ENCODE assay signal across 14 cellular contexts in genomic region chr2:45244928-45245327, GRCh38.
A peak's percentile ranks its signal among the peaks of the same experiment; 100 is the strongest.
DNase-seq lines count a peak whose midpoint lies in the region; ATAC-seq and TF ChIP-seq lines count a peak whose summit lies in the region.
"Had no signal": no experiment of that assay in that cellular context is flagged by ENCODE, and none has a peak within 500 bp of the region (broad histone marks: within the 10 kb centered on the region; RNA-seq: fewer than 3 reads in every experiment).

No MANE protein-coding gene starts in this region.

- no peaks in the 10 kb centered on the region for H4K20me1 ChIP-seq in Karpas-422 (ENCODE audit: insufficient read depth, low read depth, low read length)

- no peak overlapping the region for H2BK12ac ChIP-seq in mesenchymal stem cell (ENCODE audit: low read length in 2 of 2)

- H3K79me1 ChIP-seq in mesenchymal stem cell (replicated peaks; ENCODE audit: low read length, poor library complexity, severe bottlenecking): no peaks in the 10 kb centered on the region

- H3K4me3 ChIP-seq in Karpas-422 (ENCODE audit: low read length) (no peak overlapping the region), mesenchymal stem cell (ENCODE audit: insufficient read depth in 1 of 2, low read depth in 1 of 2, low read length in 2 of 2) (no peak overlapping the region), heart left ventricle (no peak overlapping the region)
- H3K4me3 ChIP-seq: A549 had no signal

- no peaks in the 10 kb centered on the region for H3K36me3 ChIP-seq in Karpas-422 (ENCODE audit: insufficient read depth, low read length)
- no peaks in the 10 kb centered on the region for H3K36me3 ChIP-seq in mesenchymal stem cell (ENCODE audit: control insufficient read depth in 1 of 2, insufficient read depth in 2 of 2, low read depth in 1 of 2, low read length in 2 of 2)
- no peaks in the 10 kb centered on the region for H3K36me3 ChIP-seq in heart left ventricle
- H3K36me3 ChIP-seq: BE2C had no signal

- H2BK5ac ChIP-seq in mesenchymal stem cell (ENCODE audit: low read depth, low read length, poor library complexity, severe bottlenecking): no peak overlapping the region

- no peaks in the 10 kb centered on the region for H3K79me2 ChIP-seq in Karpas-422 (ENCODE audit: low read length)

- H2AK5ac ChIP-seq in mesenchymal stem cell (ENCODE audit: low read length, severe bottlenecking): no peak overlapping the region

- 43% methylated on average over 2 of the region's 2 CpGs for WGBS in mesenchymal stem cell
- WGBS in heart left ventricle, 4 donors: 78 to 89% (median 81%) methylated on average over 2 of the region's 2 CpGs

- H3K4ac ChIP-seq in mesenchymal stem cell (ENCODE audit: low read depth in 1 of 2, low read length in 2 of 2): no peak overlapping the region

- H3K4me1 ChIP-seq in Karpas-422 (ENCODE audit: low read length) (peaks cover 24% of the 10 kb centered on the region), mesenchymal stem cell (ENCODE audit: control insufficient read depth, insufficient read depth, low read depth, low read length) (peaks cover 5% of the 10 kb centered on the region), heart left ventricle (peaks cover 0 to 27% (median 14%) of the 10 kb centered on the region in 12 donors)

- H3K9ac ChIP-seq in Karpas-422 (ENCODE audit: low read length) (no peak overlapping the region), mesenchymal stem cell (ENCODE audit: low read length) (no peak overlapping the region)

- H3K9me3 ChIP-seq in Karpas-422 (ENCODE audit: low read length) (no peaks in the 10 kb centered on the region), mesenchymal stem cell (ENCODE audit: control insufficient read depth, low read length) (no peaks in the 10 kb centered on the region), heart left ventricle (no peaks in the 10 kb centered on the region)
- H3K9me3 ChIP-seq: A549, BE2C had no signal

- no peak overlapping the region for H3K14ac ChIP-seq in mesenchymal stem cell (ENCODE audit: low read length in 2 of 2)

- TF ChIP-seq POLR2A in heart left ventricle (IDR thresholded peaks at IDR 0.05): no peak

- no peak overlapping the region for H3K27ac ChIP-seq in Karpas-422 (ENCODE audit: low read length)
- no peak overlapping the region for H3K27ac ChIP-seq in mesenchymal stem cell (ENCODE audit: low read length, poor library complexity, severe bottlenecking)
- no peak overlapping the region for H3K27ac ChIP-seq in heart left ventricle
- H3K27ac ChIP-seq: A549, C4-2B had no signal

- no peak for TF ChIP-seq CTCF in heart left ventricle (IDR thresholded peaks at IDR 0.05)

- no peak overlapping the region for H4K91ac ChIP-seq in mesenchymal stem cell (ENCODE audit: low read length)

- ATAC-seq in heart left ventricle (no peak), HG03378 (IDR thresholded peaks at IDR 0.05; ENCODE audit: unreplicated experiment) (no peak)
- ATAC-seq: A549 had no signal

- 0 out of 2 replicates have a peak overlapping the region, but pooled peaks have one; percentile 1 for H2AFZ ChIP-seq in Karpas-422 (ENCODE audit: low read length)
- H2AFZ ChIP-seq in mesenchymal stem cell (ENCODE audit: low read depth, low read length): no peak overlapping the region

- intact Hi-C loops in heart left ventricle (cut with DNase I): no loop called here
- intact Hi-C loops in posterior cingulate gyrus (cut with DNase I): no loop called here

- H3K27me3 ChIP-seq in Karpas-422 (ENCODE audit: low read length) (no peaks in the 10 kb centered on the region), mesenchymal stem cell (ENCODE audit: control insufficient read depth in 1 of 2, insufficient read depth in 1 of 2, low read length in 2 of 2) (no peaks in the 10 kb centered on the region), heart left ventricle (no peaks in the 10 kb centered on the region)
- H3K27me3 ChIP-seq: BE2C had no signal

- H3K4me2 ChIP-seq in Karpas-422 (ENCODE audit: low read depth, low read length, poor library complexity, severe bottlenecking): no peak overlapping the region
- H3K4me2 ChIP-seq in mesenchymal stem cell (ENCODE audit: low read length, poor library complexity, severe bottlenecking): no peak overlapping the region
- H3K4me2 ChIP-seq: A549 had no signal

- H4K8ac ChIP-seq in mesenchymal stem cell (ENCODE audit: low read length): no peak overlapping the region

- H3K23ac ChIP-seq in mesenchymal stem cell (ENCODE audit: low read length in 2 of 2): no peak overlapping the region

- no peak overlapping the region for H2BK120ac ChIP-seq in mesenchymal stem cell (ENCODE audit: low read depth, low read length)

- no peak overlapping the region for H2BK15ac ChIP-seq in mesenchymal stem cell (ENCODE audit: low read depth, poor library complexity, severe bottlenecking)

- H3K18ac ChIP-seq in mesenchymal stem cell (ENCODE audit: low read depth in 1 of 2, low read length in 2 of 2): no peak overlapping the region

- no peaks in the 10 kb centered on the region for H3K9me2 ChIP-seq in Karpas-422 (replicated peaks; ENCODE audit: insufficient read depth, low read length)

- DNase-seq in Karpas-422 (no peak), amniotic epithelial cell (ENCODE audit: low read depth) (peak; percentile 46), mesenchymal stem cell (peak; percentile 52), heart left ventricle (no peak), posterior cingulate gyrus (no peak)
- DNase-seq: BE2C; CD4-positive, alpha-beta memory T cell; DND-41; GDM1; HCEC 1CT; HFFc6 had no signal

Comparison
In these comparisons a context has a peak if more than half of its experiments do, and no peak if none do; other contexts are left out.
1. DNase-seq: peak in amniotic epithelial cell (single experiment) and mesenchymal stem cell (single experiment); none in Karpas-422 (single experiment), heart left ventricle (0 of 5) and posterior cingulate gyrus (0 of 10).